ENCODE assay signal across 22 cellular contexts in genomic region chr2:97816411-97816810, GRCh38.
"Had no signal": no experiment of that assay in that cellular context is flagged by ENCODE, and none has a peak within 500 bp of the region (broad histone marks: within the 10 kb centered on the region; RNA-seq: fewer than 3 reads in every experiment).

No MANE protein-coding gene starts in this region.

- H3K27ac ChIP-seq: left ventricle myocardium inferior, pancreas, prostate gland, spleen, tibial nerve, upper lobe of left lung, vagina had no signal

- H3K9me3 ChIP-seq: left ventricle myocardium inferior, mucosa of descending colon, pancreas, prostate gland, spleen, tibial nerve, upper lobe of left lung, vagina had no signal

- H3K4me3 ChIP-seq: left ventricle myocardium inferior, mucosa of descending colon, pancreas, prostate gland, spleen, tibial nerve, upper lobe of left lung, vagina had no signal

- H3K36me3 ChIP-seq: prostate gland had no signal

- ATAC-seq: mucosa of descending colon; naive thymus-derived CD8-positive, alpha-beta T cell; pancreas; right cardiac atrium; sciatic nerve; stimulated activated effector memory CD8-positive, alpha-beta T cell treated with anti-CD3 and anti-CD28 coated beads, Interleukin-12 subunit alpha, Interleukin-12 subunit beta, amount 100 ng/mL, for 72 hours; stimulated activated naive CD8-positive, alpha-beta T cell treated with anti-CD3 and anti-CD28 coated beads, Interleukin-15, amount 100 ng/mL, for 72 hours had no signal

- H3K4me1 ChIP-seq: left ventricle myocardium inferior, pancreas, prostate gland, spleen, tibial nerve, upper lobe of left lung, vagina had no signal

- H3K27me3 ChIP-seq: pancreas, spleen, tibial nerve, upper lobe of left lung, vagina had no signal

- DNase-seq: hippocampal formation; kidney glomerular epithelial cell; left ventricle myocardium inferior; midbrain; mucosa of descending colon; naive thymus-derived CD8-positive, alpha-beta T cell; nucleus accumbens; pancreas; retina; right cardiac atrium; small intestine; spleen; stimulated activated CD4-positive, alpha-beta T cell treated with anti-CD3 and anti-CD28 coated beads, Interleukin-4, amount 100 ng/mL, for 24 hours; stimulated activated naive CD4-positive, alpha-beta T cell treated with Interleukin-2 at 50 U/mL for 16 hours; stimulated activated naive CD8-positive, alpha-beta T cell treated with anti-CD3 and anti-CD28 coated beads, Interleukin-15, amount 100 ng/mL, for 72 hours; substantia nigra; upper lobe of left lung had no signal
